26 cellular contexts compared by ENCODE assay signal in the genomic region with DNA sequence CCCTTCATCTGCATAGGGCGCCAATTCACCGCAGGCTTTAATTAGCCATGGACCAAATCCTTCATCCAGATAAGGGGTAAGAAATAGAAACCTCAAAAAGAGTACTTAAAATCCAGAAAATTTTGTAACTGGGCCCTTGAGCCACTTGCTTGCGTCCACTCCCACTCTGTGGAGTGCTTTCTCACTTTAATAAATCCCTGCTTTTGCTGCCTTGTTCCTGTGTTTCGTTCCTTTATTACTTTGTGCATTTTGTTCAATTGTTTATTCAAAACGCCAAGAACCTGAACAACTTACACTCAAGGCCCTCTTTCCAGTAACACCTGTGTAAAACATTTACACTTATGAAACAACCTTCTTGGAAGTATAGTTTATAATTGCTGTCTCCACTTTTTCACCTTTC.
"Had no signal": no experiment of that assay in that cellular context is flagged by ENCODE, and none has a peak within 500 bp of the region (broad histone marks: within the 10 kb centered on the region; RNA-seq: fewer than 3 reads in every experiment).

No MANE protein-coding gene starts in this region.

- H3K4me3 Mint-ChIP-seq: dendritic cell treated with granulocyte-macrophage colony-stimulating factor and Interleukin-4, amounts not matched to agents 40 ng/mL and 50 ng/mL, for 4 days; effector memory CD8-positive, alpha-beta T cell; endodermal cell; immature natural killer cell; memory B cell; naive thymus-derived CD4-positive, alpha-beta T cell had no signal

- H3K27me3 Mint-ChIP-seq: dendritic cell treated with granulocyte-macrophage colony-stimulating factor and Interleukin-4, amounts not matched to agents 40 ng/mL and 50 ng/mL, for 4 days had no signal

- H3K4me1 Mint-ChIP-seq: endodermal cell; immature natural killer cell; memory B cell; naive thymus-derived CD4-positive, alpha-beta T cell had no signal

- H3K4me2 ChIP-seq: hepatocyte had no signal

- H3K27me3 ChIP-seq: esophagus muscularis mucosa, foreskin keratinocyte, gastroesophageal sphincter, heart left ventricle, hepatocyte had no signal

- H3K27ac Mint-ChIP-seq: dendritic cell treated with granulocyte-macrophage colony-stimulating factor and Interleukin-4, amounts not matched to agents 40 ng/mL and 50 ng/mL, for 4 days; effector memory CD8-positive, alpha-beta T cell; endodermal cell; immature natural killer cell; memory B cell; naive thymus-derived CD4-positive, alpha-beta T cell had no signal

- H3K27ac ChIP-seq: esophagus muscularis mucosa, foreskin keratinocyte, gastroesophageal sphincter, heart left ventricle, hepatocyte had no signal

- H3K36me3 ChIP-seq: esophagus muscularis mucosa, gastroesophageal sphincter, heart left ventricle had no signal

- H3K4me1 ChIP-seq: esophagus muscularis mucosa, foreskin keratinocyte, gastroesophageal sphincter had no signal

- H3K36me3 Mint-ChIP-seq: immature natural killer cell, memory B cell had no signal

- H3K9me3 Mint-ChIP-seq: dendritic cell treated with granulocyte-macrophage colony-stimulating factor and Interleukin-4, amounts not matched to agents 40 ng/mL and 50 ng/mL, for 4 days; effector memory CD8-positive, alpha-beta T cell; endodermal cell; immature natural killer cell; memory B cell had no signal

- H3K4me3 ChIP-seq: esophagus muscularis mucosa, gastroesophageal sphincter, heart left ventricle, hepatocyte, lung had no signal

- ATAC-seq: effector memory CD8-positive, alpha-beta T cell; foreskin keratinocyte; gastroesophageal sphincter; heart left ventricle; left colon; left lobe of liver; left ventricle myocardium superior; naive thymus-derived CD4-positive, alpha-beta T cell had no signal

- FAIRE-seq: colon, endometrium, frontal cortex, kidney had no signal

- DNase-seq: cortex of kidney; effector CD8-positive, alpha-beta T cell; effector memory CD8-positive, alpha-beta T cell; endodermal cell; foreskin keratinocyte; heart left ventricle; hypothalamus; immature natural killer cell; islet precursor cell; kidney; kidney glomerular epithelial cell; left colon; left ventricle myocardium superior; mammary epithelial cell; midbrain; naive thymus-derived CD4-positive, alpha-beta T cell had no signal

- H2AFZ ChIP-seq: hepatocyte had no signal

- H3K79me2 ChIP-seq: hepatocyte had no signal

- H3K9me3 ChIP-seq: esophagus muscularis mucosa, gastroesophageal sphincter, heart left ventricle had no signal
